In genomic region chr15:64209680-64210334, GRCh38 we compare ENCODE assay signal across 8 cellular contexts. TPM values are rescaled to one million over a fixed set of nuclear protein-coding genes. Genes with fewer than 3 reads are reported as not detected.
DNase-seq lines count a peak whose midpoint lies in the region; ATAC-seq and TF ChIP-seq lines count a peak whose summit lies in the region.

No MANE protein-coding gene starts in this region.

- H3K27ac ChIP-seq in heart left ventricle (no peak overlapping the region), lung (ENCODE audit: low read depth in 1 of 2, low read length in 1 of 2) (no peak overlapping the region)

- 46 to 55% (median 53%) methylated on average over 3 of the region's 3 CpGs for WGBS in heart left ventricle, 4 donors
- 55 to 61% methylated on average over 3 of the region's 3 CpGs for WGBS in lung, 2 donors

- DNase-seq in heart left ventricle (no peak), left ventricle myocardium superior (no peak), NCI-H1694 (lab: John Stamatoyannopoulos, UW) (peak; percentile 47), astrocyte of the hippocampus (ENCODE audit: low read depth, low spot score) (peak; percentile 49), lung (ENCODE audit: low spot score) (no peak), 8988T (no peak), HPDE6-E6E7 (ENCODE audit: extremely low spot score) (no peak)

- H3K4me1 ChIP-seq in heart left ventricle (no peaks in the 10 kb centered on the region), lung (ENCODE audit: control insufficient read depth in 2 of 2, insufficient read depth in 2 of 2, low read length in 2 of 2) (no peaks in the 10 kb centered on the region)

- no peak for TF ChIP-seq POLR2A in heart left ventricle (IDR thresholded peaks at IDR 0.05)

- TF ChIP-seq CTCF in heart left ventricle (IDR thresholded peaks at IDR 0.05), result peak; percentile 28 to 55 (median 44)
- TF ChIP-seq CTCF in lung (IDR thresholded peaks at IDR 0.05; ENCODE audit: control extremely low read depth, extremely low read depth), result peak; percentile 3

- no peaks in the 10 kb centered on the region for H3K9me3 ChIP-seq in heart left ventricle
- H3K9me3 ChIP-seq in lung (ENCODE audit: control insufficient read depth in 2 of 2, insufficient read depth in 1 of 2, low read length in 1 of 2), result no peaks in the 10 kb centered on the region

- H3K27me3 ChIP-seq in heart left ventricle (no peaks in the 10 kb centered on the region), lung (ENCODE audit: control insufficient read depth, insufficient read depth) (no peaks in the 10 kb centered on the region)

- peaks cover 0 to 43% (median 35%) of the 10 kb centered on the region in 9 donors for H3K36me3 ChIP-seq in heart left ventricle
- H3K36me3 ChIP-seq in lung (ENCODE audit: control insufficient read depth in 2 of 2, insufficient read depth in 2 of 2, low read length in 2 of 2), result peaks cover 4 to 5% of the 10 kb centered on the region in 2 donors

- no peak overlapping the region for H3K4me3 ChIP-seq in heart left ventricle
- no peak overlapping the region for H3K4me3 ChIP-seq in lung

- ATAC-seq in heart left ventricle (no peak), left ventricle myocardium superior (no peak), lung (ENCODE audit: insufficient read depth, low FRiP score) (no peak), HG03196 (IDR thresholded peaks at IDR 0.05; ENCODE audit: unreplicated experiment) (no peak)

- intact Hi-C loops in heart left ventricle (cut with DNase I) (loop anchor here (5.0 to 10.0 kb wide), 8 partner anchors 135 to 475 kb away; partner anchors contain the start of gene CSNK1G1 (in 6 of the 10)), left ventricle myocardium superior (cut with micrococcal nuclease) (no loop called here)

RNA-seq across cellular contexts. Expression of gene PPIB, which starts 47.0 kb away (rescaled TPM):
- total RNA-seq in heart left ventricle (100 to 1,000 TPM in 5 of 9 donors, 10 to 100 TPM in 4; 73.7 to 239 (median 113) TPM), left ventricle myocardium superior (106 TPM), lung (100 to 1,000 TPM; 213 to 721 TPM)
- polyA plus RNA-seq in heart left ventricle (100 to 1,000 TPM; 142 to 341 TPM), lung (1,000 to 10,000 TPM in 1 of 2 donors, 100 to 1,000 TPM in 1; 981 to 1,077 TPM)

RNA-seq across cellular contexts. Expression of gene SNX22, which starts 58.3 kb away (rescaled TPM):
- 1 to 10 TPM in 7 of 9 donors, under 1 TPM in 2; 0.71 to 4.7 (median 1.8) TPM for total RNA-seq in heart left ventricle
- polyA plus RNA-seq in heart left ventricle, result 1 to 10 TPM; 1.9 to 6.7 TPM
- total RNA-seq in left ventricle myocardium superior, result 5.6 TPM
- 10 to 100 TPM in 1 of 2 donors, 1 to 10 TPM in 1; 3.4 to 20.3 TPM for total RNA-seq in lung
- polyA plus RNA-seq in lung, result 10 to 100 TPM in 1 of 2 donors, 1 to 10 TPM in 1; 4.1 to 14.2 TPM

Comparison
In these comparisons a context has a peak if more than half of its experiments do, and no peak if none do; other contexts are left out.
1. DNase-seq: peak in NCI-H1694 (single experiment) and astrocyte of the hippocampus (single experiment); none in heart left ventricle (0 of 5), left ventricle myocardium superior (single experiment), lung (single experiment), 8988T (single experiment) and HPDE6-E6E7 (single experiment).